In the genomic region with DNA sequence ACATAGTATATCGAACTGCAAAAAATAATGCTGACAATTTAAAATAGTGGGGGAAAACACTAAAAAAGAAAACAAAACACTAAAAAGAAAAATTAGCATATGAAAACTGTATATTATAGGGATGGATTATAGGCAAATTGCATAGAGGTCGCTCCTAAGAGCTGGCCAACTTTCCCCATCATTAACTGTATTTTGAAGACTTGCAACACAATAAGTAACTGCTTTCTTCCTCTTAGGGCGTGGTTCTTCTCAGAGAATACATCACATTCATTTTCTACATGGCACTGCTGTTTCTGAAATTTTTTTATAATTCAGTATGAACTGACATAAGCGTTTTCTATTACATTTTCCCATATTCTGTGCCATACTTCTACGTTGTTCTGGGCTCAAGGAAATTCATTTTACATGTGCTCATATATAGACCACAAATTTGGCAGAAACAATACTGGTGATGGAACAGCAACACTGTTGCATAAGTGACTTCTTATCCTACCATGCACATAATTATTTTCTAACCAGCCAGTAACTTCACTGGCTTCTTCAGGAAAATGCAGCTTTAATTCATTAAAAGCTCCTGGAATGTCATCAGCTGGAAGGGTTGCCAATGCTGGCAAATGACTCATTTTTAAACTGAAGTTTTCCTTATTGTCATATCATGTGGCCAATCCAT, we compare ENCODE assay signal across 31 cellular contexts.
DNase-seq lines count a peak whose midpoint lies in the region; ATAC-seq and TF ChIP-seq lines count a peak whose summit lies in the region.
"Had no signal": no experiment of that assay in that cellular context is flagged by ENCODE, and none has a peak within 500 bp of the region (broad histone marks: within the 10 kb centered on the region; RNA-seq: fewer than 3 reads in every experiment).

No MANE protein-coding gene starts in this region.

- no peak overlapping the region for H3K9ac ChIP-seq in fibroblast of lung (ENCODE audit: insufficient read depth, low read length)

- peak overlapping the region; percentile 23; the same call in 1 of the 2 replicates for H2AFZ ChIP-seq in OCI-LY7 (ENCODE audit: low read length)
- H2AFZ ChIP-seq in fibroblast of lung (ENCODE audit: low read length) = no peak overlapping the region
- H2AFZ ChIP-seq: GM23338 had no signal

- H3K4me2 ChIP-seq in OCI-LY7 (ENCODE audit: low read length) (no peak overlapping the region), fibroblast of lung (ENCODE audit: extremely low read depth, insufficient read depth, low read length) (no peak overlapping the region)
- H3K4me2 ChIP-seq: GM23338 had no signal

- no peaks in the 10 kb centered on the region for H3K79me2 ChIP-seq in OCI-LY7 (ENCODE audit: insufficient read depth, low read depth, low read length)
- no peaks in the 10 kb centered on the region for H3K79me2 ChIP-seq in fibroblast of lung (ENCODE audit: control insufficient read depth, insufficient read depth, low read length)

- peaks cover 42% of the 10 kb centered on the region for H3K4me1 ChIP-seq in OCI-LY7 (ENCODE audit: insufficient read depth, low read length, poor library complexity, severe bottlenecking)
- H3K4me1 ChIP-seq in fibroblast of lung (ENCODE audit: control insufficient read depth, extremely low read depth, insufficient read depth, low read length) = no peaks in the 10 kb centered on the region
- H3K4me1 ChIP-seq: left ventricle myocardium inferior, pancreas had no signal

- CTCF ChIA-PET in OCI-LY7 (lab: Charles Lee; ENCODE audit: unreplicated experiment) = no interaction called here

- BruUV-seq in OCI-LY7 (replicated peaks; lab: Mats Ljungman, UMichigan) = no TSS peak

- H3K27ac ChIP-seq in OCI-LY7 (ENCODE audit: low read depth, low read length, poor library complexity, severe bottlenecking) (no peak overlapping the region), fibroblast of lung (ENCODE audit: insufficient read depth, low read length) (no peak overlapping the region)
- H3K27ac ChIP-seq: coronary artery, epithelial cell of prostate, left ventricle myocardium inferior, pancreas, WERI-Rb-1 had no signal

- no peaks in the 10 kb centered on the region for H4K20me1 ChIP-seq in OCI-LY7 (ENCODE audit: insufficient read depth, low read length)
- H4K20me1 ChIP-seq in fibroblast of lung (ENCODE audit: control insufficient read depth, extremely low read depth, insufficient read depth, low read length) = no peaks in the 10 kb centered on the region

- no peak for TF ChIP-seq CTCF in OCI-LY7 (conservative IDR thresholded peaks at IDR 0.05; ENCODE audit: low read length)
- TF ChIP-seq CTCF in fibroblast of lung (conservative IDR thresholded peaks at IDR 0.05 in 1 of 2, IDR thresholded peaks at IDR 0.05 in 1 of 2; ENCODE audit: low read depth in 1 of 2, low read length in 2 of 2) = no peak

- intact Hi-C loops in OCI-LY7 (cut with micrococcal nuclease; ENCODE audit: unreplicated experiment) = loop anchor here (10.0 kb wide), 1 partner anchor 1934 kb away; no protein-coding TSS in a partner anchor

- H3K36me3 ChIP-seq in OCI-LY7 (ENCODE audit: insufficient read depth, low read length) (no peaks in the 10 kb centered on the region; the same call in 1 of the 2 replicates), fibroblast of lung (ENCODE audit: control insufficient read depth, insufficient read depth, low read length) (no peaks in the 10 kb centered on the region)
- H3K36me3 ChIP-seq: left ventricle myocardium inferior, MG63, pancreas, WERI-Rb-1 had no signal

- no peaks in the 10 kb centered on the region for H3K9me2 ChIP-seq in OCI-LY7 (ENCODE audit: insufficient read depth, low read length)

- DNase-seq in AML-193 (lab: John Stamatoyannopoulos, UW) (peak; percentile 66 to 69), HT1080 (ENCODE audit: low read depth) (peak; percentile 6), OCI-LY7 (ENCODE audit: low spot score) (no peak), fibroblast of lung (ENCODE audit: low read depth in 2 of 2) (peak; percentile 12 to 64), DMS53 treated with DMSO at 0.1 percent for 48 hours (lab: John Stamatoyannopoulos, UW; ENCODE audit: unreplicated experiment) (no peak), COLO829 (ENCODE audit: low spot score) (no peak), NCI-H1417 treated with DMSO at 0.1 percent for 48 hours (lab: John Stamatoyannopoulos, UW) (no peak)
- DNase-seq: activated CD4-positive, alpha-beta T cell treated with anti-CD3 and anti-CD28 coated beads, Interleukin-2, amount 10 ng/mL, durations not matched to agents 7 days and 5 days; activated gamma-delta T cell; activated naive CD8-positive, alpha-beta T cell treated with anti-CD3 and anti-CD28 coated beads for 36 hours; activated T-cell treated with anti-CD3 and anti-CD28 coated beads, Interleukin-2, amount 50 U/mL, for 24 hours; anterior cingulate cortex; caudate nucleus; effector CD8-positive, alpha-beta T cell; islet precursor cell; KBM-7; left ventricle myocardium inferior; mesendoderm; MG63; NCI-H1436 treated with DMSO at 0.1 percent for 48 hours; NCI-H2107; NCI-H748 treated with DMSO at 0.1 percent for 48 hours; pancreas; retina; small intestine; stimulated activated naive B cell treated with anti-CD40 and anti-IgM and Interleukin-4, amounts not matched to agents 10 μg/mL and 1 μg/mL and 100 μg/mL, for 72 hours; WERI-Rb-1 had no signal

- POLR2A ChIA-PET in OCI-LY7 (lab: Charles Lee) = interaction anchor here (1.0 kb wide), 1 partner anchor 53 kb away, joined by 3 read pairs; no protein-coding TSS in a partner anchor

- ATAC-seq in HG03442 (IDR thresholded peaks at IDR 0.05; ENCODE audit: unreplicated experiment) = no peak
- ATAC-seq: GM23338; pancreas; stimulated activated naive B cell treated with anti-CD40 and anti-IgM and Interleukin-4, amounts not matched to agents 10 μg/mL and 1 μg/mL and 100 μg/mL, for 72 hours had no signal

- H3K4me3 ChIP-seq in OCI-LY7 (ENCODE audit: low read depth, low read length, poor library complexity, severe bottlenecking) (no peak overlapping the region), fibroblast of lung (replicated peaks in 1 of 4; ENCODE audit: control extremely low read depth in 1 of 4, insufficient read depth in 1 of 4, low read depth in 3 of 4, low read length in 4 of 4) (no peak overlapping the region)
- H3K4me3 ChIP-seq: coronary artery, GM23338, left ventricle myocardium inferior, MG63, pancreas had no signal

- no peaks in the 10 kb centered on the region for H3K27me3 ChIP-seq in fibroblast of lung (ENCODE audit: control insufficient read depth, insufficient read depth, low read length)
- H3K27me3 ChIP-seq: MG63, pancreas had no signal

- H3K9me3 ChIP-seq in OCI-LY7 (ENCODE audit: low read length) = no peaks in the 10 kb centered on the region
- no peaks in the 10 kb centered on the region for H3K9me3 ChIP-seq in fibroblast of lung (ENCODE audit: control insufficient read depth, insufficient read depth, low read depth, low read length)
- H3K9me3 ChIP-seq: left ventricle myocardium inferior, MG63, pancreas had no signal

Comparison
In these comparisons a context has a peak if more than half of its experiments do, and no peak if none do; other contexts are left out.
1. DNase-seq: peak in AML-193 (2 of 2), HT1080 (single experiment) and fibroblast of lung (2 of 2); none in OCI-LY7 (single experiment), DMS53 treated with DMSO at 0.1 percent for 48 hours (single experiment), COLO829 (single experiment) and NCI-H1417 treated with DMSO at 0.1 percent for 48 hours (single experiment).